35 cellular contexts compared by ENCODE assay signal in genomic region chr4:9384126-9384525, GRCh38. TPM values are rescaled to one million over a fixed set of nuclear protein-coding genes. Genes with fewer than 3 reads are reported as not detected.
"Had no signal": no experiment of that assay in that cellular context is flagged by ENCODE, and none has a peak within 500 bp of the region (broad histone marks: within the 10 kb centered on the region; RNA-seq: fewer than 3 reads in every experiment).

No MANE protein-coding gene starts in this region.

- DNase-seq: activated CD4-positive, alpha-beta memory T cell treated with anti-CD3 and anti-CD28 coated beads, Interleukin-2, amount 10 ng/mL, durations not matched to agents 7 days and 5 days; activated CD4-positive, alpha-beta T cell treated with anti-CD3 and anti-CD28 coated beads for 36 hours; activated CD4-positive, alpha-beta T cell treated with anti-CD3 and anti-CD28 coated beads, Interleukin-2, amount 50 U/mL, for 1 hour; activated CD8-positive, alpha-beta memory T cell treated with anti-CD3 and anti-CD28 coated beads for 24 hours; activated CD8-positive, alpha-beta memory T cell treated with anti-CD3 and anti-CD28 coated beads, Interleukin-2, amount 10 ng/mL, durations not matched to agents 7 days and 5 days; activated CD8-positive, alpha-beta memory T cell treated with anti-CD3 and anti-CD28 coated beads, Interleukin-2, amount 50 U/mL, for 48 hours; activated effector memory CD4-positive, alpha-beta T cell treated with Interleukin-2 at 50 U/mL for 16 hours; activated naive CD4-positive, alpha-beta T cell treated with anti-CD3 and anti-CD28 coated beads, Interleukin-2, amount 10 ng/mL, durations not matched to agents 7 days and 5 days; activated naive CD8-positive, alpha-beta T cell treated with anti-CD3 and anti-CD28 coated beads, Interleukin-2, amount 50 U/mL, for 24 hours; activated T-cell treated with anti-CD3 and anti-CD28 coated beads, Interleukin-2, amount 50 U/mL, for 48 hours; amniotic stem cell; aorta; brain microvascular endothelial cell; MG63; NCI-H1048; NCI-H1105 treated with DMSO at 0.1 percent for 48 hours; NCI-H1436; NCI-H1694; NCI-H1930; NCI-H2081 treated with DMSO at 0.1 percent for 48 hours; NCI-H345; NCI-H524 treated with DMSO at 0.1 percent for 48 hours; NCI-H748 treated with DMSO at 0.1 percent for 48 hours; NK-92 treated with Interleukin-12 subunit alpha and Interleukin-12 subunit beta, amount 100 ng/mL, for 24 hours; PC-9; Right ventricle myocardium superior; SW 1271; T1000 had no signal

- H3K36me3 Mint-ChIP-seq: activated CD8-positive, alpha-beta memory T cell treated with anti-CD3 and anti-CD28 coated beads, Interleukin-2, amount 10 ng/mL, durations not matched to agents 7 days and 5 days; activated naive CD4-positive, alpha-beta T cell treated with anti-CD3 and anti-CD28 coated beads, Interleukin-2, amount 10 ng/mL, durations not matched to agents 7 days and 5 days; activated naive CD8-positive, alpha-beta T cell had no signal

- H3K27me3 ChIP-seq: brain microvascular endothelial cell, MG63 had no signal

- H3K36me3 ChIP-seq: brain microvascular endothelial cell, MG63 had no signal

- H3K9me3 ChIP-seq: MG63 had no signal

- H3K4me2 ChIP-seq: PC-9 had no signal

- H3K9me3 Mint-ChIP-seq: activated CD4-positive, alpha-beta memory T cell treated with anti-CD3 and anti-CD28 coated beads, Interleukin-2, amount 10 ng/mL, durations not matched to agents 7 days and 5 days; activated naive CD4-positive, alpha-beta T cell treated with anti-CD3 and anti-CD28 coated beads, Interleukin-2, amount 10 ng/mL, durations not matched to agents 7 days and 5 days; activated naive CD8-positive, alpha-beta T cell treated with anti-CD3 and anti-CD28 coated beads, Interleukin-2, amount 50 U/mL, for 24 hours had no signal

- H2AFZ ChIP-seq: PC-9 had no signal

- H3K4me1 Mint-ChIP-seq: activated CD4-positive, alpha-beta memory T cell treated with anti-CD3 and anti-CD28 coated beads, Interleukin-2, amount 10 ng/mL, durations not matched to agents 7 days and 5 days; activated CD8-positive, alpha-beta memory T cell treated with anti-CD3 and anti-CD28 coated beads, Interleukin-2, amount 10 ng/mL, durations not matched to agents 7 days and 5 days; activated naive CD8-positive, alpha-beta T cell treated with anti-CD3 and anti-CD28 coated beads, Interleukin-2, amount 50 U/mL, for 24 hours had no signal

- H3K27ac ChIP-seq: brain microvascular endothelial cell, PC-9 had no signal

- H3K4me3 ChIP-seq: K562, MG63, PC-9 had no signal

- H3K27me3 Mint-ChIP-seq: activated CD4-positive, alpha-beta memory T cell treated with anti-CD3 and anti-CD28 coated beads, Interleukin-2, amount 10 ng/mL, durations not matched to agents 7 days and 5 days; activated naive CD8-positive, alpha-beta T cell; activated naive CD8-positive, alpha-beta T cell treated with anti-CD3 and anti-CD28 coated beads, Interleukin-2, amount 50 U/mL, for 24 hours had no signal

- H3K27ac Mint-ChIP-seq: activated CD4-positive, alpha-beta memory T cell treated with anti-CD3 and anti-CD28 coated beads, Interleukin-2, amount 10 ng/mL, durations not matched to agents 7 days and 5 days; activated CD4-positive, alpha-beta T cell treated with anti-CD3 and anti-CD28 coated beads for 36 hours; activated CD8-positive, alpha-beta memory T cell treated with anti-CD3 and anti-CD28 coated beads, Interleukin-2, amount 10 ng/mL, durations not matched to agents 7 days and 5 days; activated naive CD4-positive, alpha-beta T cell treated with anti-CD3 and anti-CD28 coated beads, Interleukin-2, amount 10 ng/mL, durations not matched to agents 7 days and 5 days; activated naive CD8-positive, alpha-beta T cell; activated naive CD8-positive, alpha-beta T cell treated with anti-CD3 and anti-CD28 coated beads, Interleukin-2, amount 50 U/mL, for 24 hours had no signal

- H3K4me3 Mint-ChIP-seq: activated CD4-positive, alpha-beta memory T cell treated with anti-CD3 and anti-CD28 coated beads, Interleukin-2, amount 10 ng/mL, durations not matched to agents 7 days and 5 days; activated CD4-positive, alpha-beta T cell treated with anti-CD3 and anti-CD28 coated beads for 36 hours; activated CD8-positive, alpha-beta memory T cell treated with anti-CD3 and anti-CD28 coated beads, Interleukin-2, amount 10 ng/mL, durations not matched to agents 7 days and 5 days; activated naive CD4-positive, alpha-beta T cell treated with anti-CD3 and anti-CD28 coated beads, Interleukin-2, amount 10 ng/mL, durations not matched to agents 7 days and 5 days; activated naive CD8-positive, alpha-beta T cell; activated naive CD8-positive, alpha-beta T cell treated with anti-CD3 and anti-CD28 coated beads, Interleukin-2, amount 50 U/mL, for 24 hours had no signal

RNA-seq across cellular contexts. Expression of gene USP17L30, which starts 21.2 kb away (rescaled TPM):
- total RNA-seq: activated CD4-positive, alpha-beta memory T cell treated with anti-CD3 and anti-CD28 coated beads, Interleukin-2, amount 10 ng/mL, durations not matched to agents 7 days and 5 days; activated CD4-positive, alpha-beta T cell treated with anti-CD3 and anti-CD28 coated beads for 36 hours; activated CD8-positive, alpha-beta memory T cell treated with anti-CD3 and anti-CD28 coated beads, Interleukin-2, amount 10 ng/mL, durations not matched to agents 7 days and 5 days; aorta; cardiac septum; K562; NCI-H460; OCI-LY7; PC-9; Right ventricle myocardium superior; T-helper 1 cell treated with Interleukin-12 subunit alpha and Interleukin-12 subunit beta and Interleukin-4 antibody, amounts not matched to agents 30 ng/mL and 1 ng/mL, for 36 hours; T-helper 2 cell treated with Interferon-gamma antibody and Interleukin-4, amounts not matched to agents 100 ng/mL and 5 ng/mL, for 36 hours had no signal
- polyA plus RNA-seq: aorta, K562 had no signal

RNA-seq across cellular contexts. Expression of gene USP17L29, which starts 30.7 kb away (rescaled TPM):
- total RNA-seq: activated CD4-positive, alpha-beta memory T cell treated with anti-CD3 and anti-CD28 coated beads, Interleukin-2, amount 10 ng/mL, durations not matched to agents 7 days and 5 days; activated CD4-positive, alpha-beta T cell treated with anti-CD3 and anti-CD28 coated beads for 36 hours; activated CD8-positive, alpha-beta memory T cell treated with anti-CD3 and anti-CD28 coated beads, Interleukin-2, amount 10 ng/mL, durations not matched to agents 7 days and 5 days; aorta; cardiac septum; K562; NCI-H460; OCI-LY7; PC-9; Right ventricle myocardium superior; T-helper 1 cell treated with Interleukin-12 subunit alpha and Interleukin-12 subunit beta and Interleukin-4 antibody, amounts not matched to agents 30 ng/mL and 1 ng/mL, for 36 hours; T-helper 2 cell treated with Interferon-gamma antibody and Interleukin-4, amounts not matched to agents 100 ng/mL and 5 ng/mL, for 36 hours had no signal
- polyA plus RNA-seq: aorta, K562 had no signal

RNA-seq across cellular contexts. Expression of gene USP17L28, which starts 35.4 kb away (rescaled TPM):
- total RNA-seq: activated CD4-positive, alpha-beta memory T cell treated with anti-CD3 and anti-CD28 coated beads, Interleukin-2, amount 10 ng/mL, durations not matched to agents 7 days and 5 days; activated CD4-positive, alpha-beta T cell treated with anti-CD3 and anti-CD28 coated beads for 36 hours; activated CD8-positive, alpha-beta memory T cell treated with anti-CD3 and anti-CD28 coated beads, Interleukin-2, amount 10 ng/mL, durations not matched to agents 7 days and 5 days; aorta; cardiac septum; K562; NCI-H460; OCI-LY7; PC-9; Right ventricle myocardium superior; T-helper 1 cell treated with Interleukin-12 subunit alpha and Interleukin-12 subunit beta and Interleukin-4 antibody, amounts not matched to agents 30 ng/mL and 1 ng/mL, for 36 hours; T-helper 2 cell treated with Interferon-gamma antibody and Interleukin-4, amounts not matched to agents 100 ng/mL and 5 ng/mL, for 36 hours had no signal
- polyA plus RNA-seq: aorta, K562 had no signal

RNA-seq across cellular contexts. Expression of gene USP17L27, which starts 40.2 kb away (rescaled TPM):
- total RNA-seq: activated CD4-positive, alpha-beta memory T cell treated with anti-CD3 and anti-CD28 coated beads, Interleukin-2, amount 10 ng/mL, durations not matched to agents 7 days and 5 days; activated CD4-positive, alpha-beta T cell treated with anti-CD3 and anti-CD28 coated beads for 36 hours; activated CD8-positive, alpha-beta memory T cell treated with anti-CD3 and anti-CD28 coated beads, Interleukin-2, amount 10 ng/mL, durations not matched to agents 7 days and 5 days; aorta; cardiac septum; K562; NCI-H460; OCI-LY7; PC-9; Right ventricle myocardium superior; T-helper 1 cell treated with Interleukin-12 subunit alpha and Interleukin-12 subunit beta and Interleukin-4 antibody, amounts not matched to agents 30 ng/mL and 1 ng/mL, for 36 hours; T-helper 2 cell treated with Interferon-gamma antibody and Interleukin-4, amounts not matched to agents 100 ng/mL and 5 ng/mL, for 36 hours had no signal
- polyA plus RNA-seq: aorta, K562 had no signal

RNA-seq across cellular contexts. Expression of gene USP17L5, which starts 44.9 kb away (rescaled TPM):
- total RNA-seq: activated CD4-positive, alpha-beta memory T cell treated with anti-CD3 and anti-CD28 coated beads, Interleukin-2, amount 10 ng/mL, durations not matched to agents 7 days and 5 days; activated CD4-positive, alpha-beta T cell treated with anti-CD3 and anti-CD28 coated beads for 36 hours; activated CD8-positive, alpha-beta memory T cell treated with anti-CD3 and anti-CD28 coated beads, Interleukin-2, amount 10 ng/mL, durations not matched to agents 7 days and 5 days; aorta; cardiac septum; K562; NCI-H460; OCI-LY7; PC-9; Right ventricle myocardium superior; T-helper 1 cell treated with Interleukin-12 subunit alpha and Interleukin-12 subunit beta and Interleukin-4 antibody, amounts not matched to agents 30 ng/mL and 1 ng/mL, for 36 hours; T-helper 2 cell treated with Interferon-gamma antibody and Interleukin-4, amounts not matched to agents 100 ng/mL and 5 ng/mL, for 36 hours had no signal
- polyA plus RNA-seq: aorta, K562 had no signal
